In the genomic region with DNA sequence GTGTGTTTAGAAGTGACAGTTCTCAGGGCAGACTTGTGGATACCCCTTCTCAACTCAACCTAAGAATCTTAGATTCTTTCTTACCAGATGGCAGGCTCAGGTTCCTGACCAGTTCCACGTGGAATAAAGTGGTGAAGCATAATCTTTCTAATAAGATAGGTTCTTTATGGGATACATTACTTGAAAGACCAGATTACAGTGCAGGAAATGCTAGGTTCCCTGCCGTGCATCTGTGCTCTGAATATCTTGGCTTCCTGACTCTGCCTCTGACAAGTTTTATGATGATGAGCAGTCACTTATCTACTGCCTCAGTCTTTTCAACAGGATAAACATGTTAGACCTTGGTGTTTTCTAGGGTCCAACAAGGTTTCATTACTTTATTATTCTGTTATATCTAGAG, we compare ENCODE assay signal across 12 cellular contexts.
"Had no signal": no experiment of that assay in that cellular context is flagged by ENCODE, and none has a peak within 500 bp of the region (broad histone marks: within the 10 kb centered on the region; RNA-seq: fewer than 3 reads in every experiment).

No MANE protein-coding gene starts in this region.

- H3K9me3 ChIP-seq: ovary, testis had no signal

- H3K4me1 ChIP-seq: neural progenitor cell, testis had no signal

- H3K27ac ChIP-seq: neural progenitor cell, ovary, testis had no signal

- H3K36me3 ChIP-seq: neural progenitor cell, ovary had no signal

- DNase-seq: activated CD4-positive, alpha-beta T cell treated with anti-CD3 and anti-CD28 coated beads, Interleukin-2, amount 50 U/mL, for 48 hours; activated CD4-positive, CD25-positive, alpha-beta regulatory T cell treated with anti-CD3 and anti-CD28 coated beads, Interleukin-2, amount 50 U/mL, for 72 hours; activated CD8-positive, alpha-beta memory T cell treated with anti-CD3 and anti-CD28 coated beads, Interleukin-2, amount 10 ng/mL, durations not matched to agents 7 days and 5 days; activated effector memory CD4-positive, alpha-beta T cell treated with Interleukin-2 at 50 U/mL for 16 hours; activated T-cell treated with anti-CD3 and anti-CD28 coated beads, Interleukin-2, amount 50 U/mL, for 24 hours; hypothalamus; kidney glomerular epithelial cell; ovary; stimulated activated CD4-positive, alpha-beta T cell treated with anti-CD3 and anti-CD28 coated beads, Interleukin-4, amount 100 ng/mL, for 1 hour; stimulated activated naive CD8-positive, alpha-beta T cell treated with anti-CD3 and anti-CD28 coated beads, Interleukin-15, amount 100 ng/mL, for 72 hours; testis had no signal

- H3K4me3 ChIP-seq: neural progenitor cell, ovary, testis had no signal

- H3K27me3 ChIP-seq: neural progenitor cell, ovary, testis had no signal
